8 cellular contexts compared by ENCODE assay signal in the genomic region with DNA sequence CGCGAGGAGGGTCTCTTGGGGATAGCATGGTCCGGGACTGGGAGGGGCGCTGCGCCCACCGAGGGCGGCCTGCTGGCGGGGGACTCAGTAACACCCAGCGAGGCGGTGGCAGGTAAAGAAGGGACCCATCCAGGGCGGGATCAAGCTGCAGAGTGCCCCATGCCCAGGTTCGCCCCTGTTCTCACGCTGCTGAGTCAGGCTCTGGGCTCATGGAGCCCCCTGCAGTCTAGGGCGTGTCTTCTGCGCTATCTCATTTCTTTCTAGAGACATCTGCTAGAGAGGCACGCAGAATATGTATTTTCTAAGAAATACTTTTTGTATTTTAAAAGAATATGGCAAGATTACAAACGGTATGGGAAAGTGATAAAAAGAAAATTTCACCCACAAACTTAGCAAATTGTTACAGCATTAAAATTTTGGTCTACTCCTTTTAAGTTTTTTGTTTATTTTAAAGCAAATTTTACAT. TPM values are rescaled to one million over a fixed set of nuclear protein-coding genes. Genes with fewer than 3 reads are reported as not detected.
DNase-seq lines count a peak whose midpoint lies in the region; ATAC-seq and TF ChIP-seq lines count a peak whose summit lies in the region.

No MANE protein-coding gene starts in this region.

- CTCF ChIA-PET in activated naive CD4-positive, alpha-beta T cell treated with anti-CD3 and anti-CD28 coated beads for 36 hours (lab: Charles Lee) = interaction anchor here (0.6 to 1.1 kb wide), 2 partner anchors 12 to 203 kb away, joined by 3 read pairs; no protein-coding TSS in a partner anchor

- ATAC-seq in HG02678 (IDR thresholded peaks at IDR 0.05; ENCODE audit: unreplicated experiment) = peak; percentile 51

- H3K9me3 Mint-ChIP-seq in activated naive CD4-positive, alpha-beta T cell treated with anti-CD3 and anti-CD28 coated beads for 36 hours = peaks cover 6% of the 10 kb centered on the region

- no peak overlapping the region for H3K27ac Mint-ChIP-seq in activated naive CD4-positive, alpha-beta T cell treated with anti-CD3 and anti-CD28 coated beads for 36 hours

- H3K36me3 ChIP-seq in adrenal gland (replicated peaks in 1 of 2) (no peaks in the 10 kb centered on the region), iPS-15b (ENCODE audit: control insufficient read depth, insufficient read depth, low read length) (no peaks in the 10 kb centered on the region)

- H3K9me3 ChIP-seq in adrenal gland (replicated peaks in 1 of 3) (no peaks in the 10 kb centered on the region), iPS-15b (ENCODE audit: control insufficient read depth, insufficient read depth, low read length) (no peaks in the 10 kb centered on the region)

- intact Hi-C loops in activated naive CD4-positive, alpha-beta T cell treated with anti-CD3 and anti-CD28 coated beads for 36 hours (cut with micrococcal nuclease) = loop anchor here (10.0 kb wide), 1 partner anchor 73 kb away; no protein-coding TSS in a partner anchor
- intact Hi-C loops in adrenal gland (cut with DNase I) = loop anchor here in 1 of 2 donors (10.0 kb wide), 1 partner anchor 73 kb away; no protein-coding TSS in a partner anchor

- no peak for TF ChIP-seq CTCF in adrenal gland (IDR thresholded peaks at IDR 0.05)

- peak in 1 of 2 donors; percentile 51 for TF ChIP-seq POLR2A in adrenal gland (IDR thresholded peaks at IDR 0.05)

- peaks cover 7% of the 10 kb centered on the region for H3K4me1 Mint-ChIP-seq in activated naive CD4-positive, alpha-beta T cell treated with anti-CD3 and anti-CD28 coated beads for 36 hours (ENCODE audit: low read depth)

- H3K4me3 Mint-ChIP-seq in activated naive CD4-positive, alpha-beta T cell treated with anti-CD3 and anti-CD28 coated beads for 36 hours = peak overlapping the region; percentile 66

- H3K4me1 ChIP-seq in adrenal gland (replicated peaks in 1 of 2) (peaks cover 26 to 30% of the 10 kb centered on the region in 2 donors), iPS-15b (ENCODE audit: control insufficient read depth, insufficient read depth, low read length) (no peaks in the 10 kb centered on the region)

- WGBS in adrenal gland, 4 donors = 0 to 2% (median 1%) methylated on average over 13 to 17 of the region's 17 CpGs

- no peaks in the 10 kb centered on the region for H3K27me3 ChIP-seq in adrenal gland
- H3K27me3 ChIP-seq in iPS-15b (ENCODE audit: control insufficient read depth, insufficient read depth, low read length) = peaks cover 46% of the 10 kb centered on the region

- peak overlapping the region; percentile 45 to 82 (median 60) for H3K4me3 ChIP-seq in adrenal gland
- peak overlapping the region; percentile 77 for H3K4me3 ChIP-seq in iPS-15b (ENCODE audit: low read depth, low read length)
- peak overlapping the region; percentile 29 to 49 (median 42) for H3K4me3 ChIP-seq in skin epidermis

- no peaks in the 10 kb centered on the region for H3K36me3 Mint-ChIP-seq in activated naive CD4-positive, alpha-beta T cell treated with anti-CD3 and anti-CD28 coated beads for 36 hours (ENCODE audit: low read depth)

- peak; percentile 27 for DNase-seq in activated naive CD4-positive, alpha-beta T cell treated with anti-CD3 and anti-CD28 coated beads for 36 hours
- DNase-seq in activated naive CD4-positive, alpha-beta T cell (lab: John Stamatoyannopoulos, UW) = no peak
- peak; percentile 83 for DNase-seq in NCI-H2171 treated with DMSO at 0.1 percent for 48 hours (lab: John Stamatoyannopoulos, UW)
- DNase-seq in adrenal gland = peak; percentile 54 to 73 (median 61)
- DNase-seq in DMS79 treated with DMSO at 0.1 percent for 48 hours (lab: John Stamatoyannopoulos, UW) = no peak

- peaks cover 52% of the 10 kb centered on the region for H3K27me3 Mint-ChIP-seq in activated naive CD4-positive, alpha-beta T cell treated with anti-CD3 and anti-CD28 coated beads for 36 hours (ENCODE audit: low read depth)

- H3K27ac ChIP-seq in adrenal gland = peak overlapping the region; percentile 81 to 94 (median 89)
- H3K27ac ChIP-seq in skin epidermis = peak overlapping the region in 9 of 21 experiments; percentile 18 to 76 (median 59)

- peak overlapping the region; percentile 29 for H3K9ac ChIP-seq in iPS-15b (ENCODE audit: low read depth, low read length)

RNA-seq across cellular contexts. Expression of gene EPDR1, which starts 0.9 kb away (rescaled TPM):
- total RNA-seq in activated naive CD4-positive, alpha-beta T cell treated with anti-CD3 and anti-CD28 coated beads for 36 hours = 1 to 10 TPM; 1.3 to 1.6 TPM
- 100 to 1,000 TPM in 5 of 8 donors, 10 to 100 TPM in 3; 65.7 to 210 (median 119) TPM for total RNA-seq in adrenal gland
- 10 to 100 TPM in 1 of 3 donors, 1 to 10 TPM in 2; 8.5 to 66.6 (median 8.7) TPM for polyA plus RNA-seq in adrenal gland

RNA-seq across cellular contexts. Expression of gene SFRP4, which starts 4.8 kb away (rescaled TPM):
- not detected for total RNA-seq in activated naive CD4-positive, alpha-beta T cell treated with anti-CD3 and anti-CD28 coated beads for 36 hours
- total RNA-seq in adrenal gland = 10 to 100 TPM in 4 of 8 donors, 1 to 10 TPM in 4; 1.9 to 16.3 (median 10.1) TPM
- 10 to 100 TPM in 2 of 3 donors, 1 to 10 TPM in 1; 5.2 to 21.0 (median 12.1) TPM for polyA plus RNA-seq in adrenal gland

Comparison
In these comparisons a context has a peak if more than half of its experiments do, and no peak if none do; other contexts are left out.
1. DNase-seq: peak in activated naive CD4-positive, alpha-beta T cell treated with anti-CD3 and anti-CD28 coated beads for 36 hours (single experiment), NCI-H2171 treated with DMSO at 0.1 percent for 48 hours (single experiment) and adrenal gland (7 of 7); none in activated naive CD4-positive, alpha-beta T cell (0 of 4) and DMS79 treated with DMSO at 0.1 percent for 48 hours (single experiment).
2. RNA of gene EPDR1, which starts 0.9 kb away (total RNA-seq): 65.7 to 210 TPM in adrenal gland; 1.3 to 1.6 TPM in activated naive CD4-positive, alpha-beta T cell treated with anti-CD3 and anti-CD28 coated beads for 36 hours; every median in the first group is over 10 times any median in the second.
3. Peak in every context shown above with its lines, with median percentiles within 50 percentile points of each other: H3K4me3 ChIP-seq.